Comparison of ENCODE assay signal across 15 cellular contexts in genomic region chr4:81507530-81507929, GRCh38. TPM values are rescaled to one million over a fixed set of nuclear protein-coding genes. Genes with fewer than 3 reads are reported as not detected.
DNase-seq lines count a peak whose midpoint lies in the region; ATAC-seq and TF ChIP-seq lines count a peak whose summit lies in the region.
"Had no signal": no experiment of that assay in that cellular context is flagged by ENCODE, and none has a peak within 500 bp of the region (broad histone marks: within the 10 kb centered on the region; RNA-seq: fewer than 3 reads in every experiment).

No MANE protein-coding gene starts in this region.

- no peaks in the 10 kb centered on the region for H3K9me2 ChIP-seq in PC-9 (ENCODE audit: insufficient read depth)

- no peaks in the 10 kb centered on the region for H3K9me3 Mint-ChIP-seq in activated naive CD8-positive, alpha-beta T cell (ENCODE audit: low read depth)
- no peaks in the 10 kb centered on the region for H3K9me3 Mint-ChIP-seq in activated naive CD8-positive, alpha-beta T cell treated with anti-CD3 and anti-CD28 coated beads for 36 hours
- no peaks in the 10 kb centered on the region for H3K9me3 Mint-ChIP-seq in activated B cell treated with CpG ODN at 0.5 μM for 24 hours
- no peaks in the 10 kb centered on the region for H3K9me3 Mint-ChIP-seq in naive B cell
- H3K9me3 Mint-ChIP-seq: CD4-positive, alpha-beta T cell had no signal

- ATAC-seq in activated B cell treated with CpG ODN at 0.5 μM for 24 hours (ENCODE audit: low read depth), result no peak
- ATAC-seq in naive B cell (ENCODE audit: low read depth in 2 of 2), result no peak
- no peak for ATAC-seq in HG03139 (IDR thresholded peaks at IDR 0.05; ENCODE audit: unreplicated experiment)
- ATAC-seq: HCT116 had no signal

- intact Hi-C loops in activated B cell treated with CpG ODN at 0.5 μM for 24 hours (cut with micrococcal nuclease) (loop anchor here (5.0 kb wide), 1 partner anchor 100 kb away; no protein-coding TSS in a partner anchor), PC-9 (cut with micrococcal nuclease; ENCODE audit: unreplicated experiment) (no loop called here)

- TF ChIP-seq CTCF in activated B cell treated with CpG ODN at 0.5 μM for 24 hours (IDR thresholded peaks at IDR 0.05), result no peak
- TF ChIP-seq CTCF in PC-9 (conservative IDR thresholded peaks at IDR 0.05), result no peak
- TF ChIP-seq CTCF in RWPE1 (conservative IDR thresholded peaks at IDR 0.05; ENCODE audit: low read depth), result no peak

- H3K27me3 ChIP-seq in PC-9 (ENCODE audit: insufficient read depth, low read depth), result no peaks in the 10 kb centered on the region
- H3K27me3 ChIP-seq: BLaER1 had no signal

- peaks cover 46% of the 10 kb centered on the region for H3K4me1 Mint-ChIP-seq in activated naive CD8-positive, alpha-beta T cell (ENCODE audit: low read depth)
- peaks cover 51% of the 10 kb centered on the region for H3K4me1 Mint-ChIP-seq in activated naive CD8-positive, alpha-beta T cell treated with anti-CD3 and anti-CD28 coated beads for 36 hours
- peaks cover 92% of the 10 kb centered on the region for H3K4me1 Mint-ChIP-seq in activated B cell treated with CpG ODN at 0.5 μM for 24 hours
- H3K4me1 Mint-ChIP-seq in naive B cell, result peaks cover 60 to 83% (median 72%) of the 10 kb centered on the region in 3 donors

- CTCF ChIA-PET in activated B cell treated with CpG ODN at 0.5 μM for 24 hours (lab: Charles Lee), result interaction anchor here (1.0 kb wide), 2 partner anchors 35 to 853 kb away, joined by 3 read pairs; no protein-coding TSS in a partner anchor
- CTCF ChIA-PET in PC-9 (lab: Charles Lee), result no interaction called here
- CTCF ChIA-PET in RWPE1 (lab: Yijun Ruan, JAX), result no interaction called here

- H3K4me2 ChIP-seq in PC-9, result no peak overlapping the region
- H3K4me2 ChIP-seq: BLaER1 had no signal

- no peaks in the 10 kb centered on the region for H3K27me3 Mint-ChIP-seq in activated naive CD8-positive, alpha-beta T cell
- H3K27me3 Mint-ChIP-seq in activated naive CD8-positive, alpha-beta T cell treated with anti-CD3 and anti-CD28 coated beads for 36 hours, result no peaks in the 10 kb centered on the region
- H3K27me3 Mint-ChIP-seq in activated B cell treated with CpG ODN at 0.5 μM for 24 hours (no peaks in the 10 kb centered on the region), naive B cell (no peaks in the 10 kb centered on the region)
- H3K27me3 Mint-ChIP-seq: CD4-positive, alpha-beta T cell had no signal

- H3K36me3 Mint-ChIP-seq in activated naive CD8-positive, alpha-beta T cell, result no peaks in the 10 kb centered on the region
- H3K36me3 Mint-ChIP-seq in activated naive CD8-positive, alpha-beta T cell treated with anti-CD3 and anti-CD28 coated beads for 36 hours, result no peaks in the 10 kb centered on the region
- H3K36me3 Mint-ChIP-seq in activated B cell treated with CpG ODN at 0.5 μM for 24 hours (ENCODE audit: low read depth) (no peaks in the 10 kb centered on the region), naive B cell (no peaks in the 10 kb centered on the region)

- no peaks in the 10 kb centered on the region for H3K36me3 ChIP-seq in PC-9 (ENCODE audit: low read depth)
- H3K36me3 ChIP-seq: BLaER1 had no signal

- H3K79me2 ChIP-seq in PC-9 (ENCODE audit: low read depth), result no peaks in the 10 kb centered on the region

- no peak overlapping the region for H3K27ac ChIP-seq in PC-9
- no peak overlapping the region for H3K27ac ChIP-seq in RWPE1
- H3K27ac ChIP-seq: 22Rv1, BLaER1, GM23248 had no signal

- H3K4me1 ChIP-seq in PC-9 (replicated peaks; ENCODE audit: insufficient read depth), result no peaks in the 10 kb centered on the region

- H3K4me3 Mint-ChIP-seq in activated naive CD8-positive, alpha-beta T cell, result no peak overlapping the region
- no peak overlapping the region for H3K4me3 Mint-ChIP-seq in activated naive CD8-positive, alpha-beta T cell treated with anti-CD3 and anti-CD28 coated beads for 36 hours
- peak overlapping the region; percentile 41 for H3K4me3 Mint-ChIP-seq in activated B cell treated with CpG ODN at 0.5 μM for 24 hours
- no peak overlapping the region for H3K4me3 Mint-ChIP-seq in naive B cell
- H3K4me3 Mint-ChIP-seq: CD4-positive, alpha-beta T cell had no signal

- H3K4me3 ChIP-seq in PC-9, result no peak overlapping the region
- H3K4me3 ChIP-seq: BLaER1, GM23248 had no signal

- no peak for DNase-seq in activated naive CD8-positive, alpha-beta T cell treated with anti-CD3 and anti-CD28 coated beads for 36 hours
- DNase-seq in activated B cell treated with CpG ODN at 0.5 μM for 24 hours (no peak), naive B cell (no peak), PC-9 (no peak), RWPE1 (ENCODE audit: low spot score) (no peak), NCI-H2029 treated with DMSO at 0.1 percent for 48 hours (lab: John Stamatoyannopoulos, UW) (no peak)
- DNase-seq: Calu3; CD4-positive, alpha-beta T cell; DMS 273 treated with DMSO at 0.1 percent for 48 hours; GM23248 had no signal

- no TSS peak for BruUV-seq in PC-9 (replicated peaks; lab: Mats Ljungman, UMichigan)

- no peaks in the 10 kb centered on the region for H3K9me3 ChIP-seq in PC-9 (ENCODE audit: insufficient read depth, low read depth)
- H3K9me3 ChIP-seq: BLaER1 had no signal

- POLR2A ChIA-PET in activated B cell treated with CpG ODN at 0.5 μM for 24 hours (lab: Charles Lee) (interaction anchor here (1.5 to 3.0 kb wide), 2 partner anchors 16 to 36 kb away, joined by 6 to 34 read pairs; partner anchors contain the start of gene RASGEF1B), PC-9 (lab: Charles Lee; ENCODE audit: unreplicated experiment) (no interaction called here), RWPE1 (lab: Yijun Ruan, JAX; ENCODE audit: low non-redundant PET) (no interaction called here)

- no peaks in the 10 kb centered on the region for H3F3A ChIP-seq in PC-9 (ENCODE audit: insufficient read depth, low read depth)

- H3K27ac Mint-ChIP-seq in activated naive CD8-positive, alpha-beta T cell, result peak overlapping the region; percentile 24
- H3K27ac Mint-ChIP-seq in activated naive CD8-positive, alpha-beta T cell treated with anti-CD3 and anti-CD28 coated beads for 36 hours, result no peak overlapping the region
- H3K27ac Mint-ChIP-seq in activated B cell treated with CpG ODN at 0.5 μM for 24 hours (peak overlapping the region; percentile 53), naive B cell (peak overlapping the region; percentile 3 to 85 (median 61))

- H2AFZ ChIP-seq in PC-9, result no peak overlapping the region
- H2AFZ ChIP-seq: GM23248 had no signal

- H4K20me1 ChIP-seq in PC-9 (ENCODE audit: insufficient read depth), result no peaks in the 10 kb centered on the region
- H4K20me1 ChIP-seq: BLaER1 had no signal

RNA-seq across cellular contexts. Expression of gene RASGEF1B, which starts 35.8 kb away (rescaled TPM):
- total RNA-seq in activated naive CD8-positive, alpha-beta T cell treated with anti-CD3 and anti-CD28 coated beads for 36 hours, result 1 to 10 TPM; 6.7 to 6.9 TPM
- total RNA-seq in activated B cell treated with CpG ODN at 0.5 μM for 24 hours (40.2 and 43.7 TPM in 2 replicates), PC-9 (2021) (0.70 and 1.0 TPM in 2 replicates)
- polyA plus RNA-seq in naive B cell (ENCODE audit: low read depth in 6 of 6), result 10 to 100 TPM; 43.9 to 75.9 (median 50.0) TPM
- total RNA-seq: GM23248 had no signal
